19 cellular contexts compared by ENCODE assay signal in genomic region chr3:73353661-73354217, GRCh38.
"Had no signal": no experiment of that assay in that cellular context is flagged by ENCODE, and none has a peak within 500 bp of the region (broad histone marks: within the 10 kb centered on the region; RNA-seq: fewer than 3 reads in every experiment).

No MANE protein-coding gene starts in this region.

- H3K4me1 Mint-ChIP-seq: activated CD4-positive, alpha-beta T cell treated with anti-CD3 and anti-CD28 coated beads for 36 hours; natural killer cell; T-cell had no signal

- H3K36me3 Mint-ChIP-seq: natural killer cell, T-cell had no signal

- H3K4me1 ChIP-seq: colonic mucosa, prostate gland, right lobe of liver, upper lobe of left lung had no signal

- H3K27ac ChIP-seq: colonic mucosa, prostate gland, right lobe of liver, upper lobe of left lung, VCaP had no signal

- ATAC-seq: activated CD4-positive, alpha-beta T cell treated with anti-CD3 and anti-CD28 coated beads for 36 hours; activated CD8-positive, alpha-beta T cell treated with anti-CD3 and anti-CD28 coated beads for 36 hours; mucosa of descending colon; natural killer cell; right lobe of liver; T-cell had no signal

- H3K4me3 Mint-ChIP-seq: activated CD4-positive, alpha-beta T cell treated with anti-CD3 and anti-CD28 coated beads for 36 hours; activated CD8-positive, alpha-beta T cell treated with anti-CD3 and anti-CD28 coated beads for 36 hours; activated T-helper 1 cell treated with anti-CD3 and anti-CD28 coated beads, Interleukin-12 subunit alpha, Interleukin-12 subunit beta, Interleukin-2, Interleukin-4 antibody, amounts not matched to agents 30 ng/mL and 10 ng/mL and 1 ng/mL, durations not matched to agents 14 hours and 24 hours and 36 hours; natural killer cell; T-cell had no signal

- H3K9me3 Mint-ChIP-seq: activated CD8-positive, alpha-beta T cell treated with anti-CD3 and anti-CD28 coated beads for 36 hours; activated T-helper 1 cell treated with anti-CD3 and anti-CD28 coated beads, Interleukin-12 subunit alpha, Interleukin-12 subunit beta, Interleukin-2, Interleukin-4 antibody, amounts not matched to agents 30 ng/mL and 10 ng/mL and 1 ng/mL, durations not matched to agents 14 hours and 24 hours and 36 hours had no signal

- DNase-seq: activated CD4-positive, alpha-beta T cell treated with anti-CD3 and anti-CD28 coated beads for 36 hours; activated CD8-positive, alpha-beta memory T cell treated with anti-CD3 and anti-CD28 coated beads, Interleukin-2, amount 50 U/mL, for 48 hours; activated CD8-positive, alpha-beta T cell treated with anti-CD3 and anti-CD28 coated beads for 36 hours; activated naive CD4-positive, alpha-beta T cell; caudate nucleus; colonic mucosa; effector CD4-positive, alpha-beta T cell; hippocampal formation; mucosa of descending colon; natural killer cell; right lobe of liver; stimulated activated naive CD4-positive, alpha-beta T cell treated with Interleukin-2 at 50 U/mL for 16 hours; T-cell; T1000; upper lobe of left lung had no signal

- H3K36me3 ChIP-seq: colonic mucosa, prostate gland, right lobe of liver, upper lobe of left lung had no signal

- H3K4me3 ChIP-seq: colonic mucosa, lung, mucosa of descending colon, prostate gland, right lobe of liver, upper lobe of left lung had no signal

- H3K27me3 ChIP-seq: colonic mucosa, right lobe of liver, upper lobe of left lung had no signal

- H3K27ac Mint-ChIP-seq: activated CD4-positive, alpha-beta T cell treated with anti-CD3 and anti-CD28 coated beads for 36 hours; activated CD8-positive, alpha-beta T cell treated with anti-CD3 and anti-CD28 coated beads for 36 hours; activated T-helper 1 cell treated with anti-CD3 and anti-CD28 coated beads, Interleukin-12 subunit alpha, Interleukin-12 subunit beta, Interleukin-2, Interleukin-4 antibody, amounts not matched to agents 30 ng/mL and 10 ng/mL and 1 ng/mL, durations not matched to agents 14 hours and 24 hours and 36 hours; natural killer cell; T-cell had no signal
